Comparison of ENCODE assay signal across 8 cellular contexts in genomic region chr22:39343259-39344045, GRCh38. TPM values are rescaled to one million over a fixed set of nuclear protein-coding genes. Genes with fewer than 3 reads are reported as not detected.
DNase-seq lines count a peak whose midpoint lies in the region; ATAC-seq and TF ChIP-seq lines count a peak whose summit lies in the region.

No MANE protein-coding gene starts in this region.

- H3K27me3 ChIP-seq in GM23248 (replicated peaks; ENCODE audit: insufficient read depth) (no peaks in the 10 kb centered on the region), testis (no peaks in the 10 kb centered on the region)

- H3K4me1 ChIP-seq in GM23248 (ENCODE audit: insufficient read depth) (no peaks in the 10 kb centered on the region), testis (no peaks in the 10 kb centered on the region)

- H3K4me3 Mint-ChIP-seq in naive B cell, result peak overlapping the region in 1 of 8 donors; percentile 21

- peaks cover 0 to 10% (median 9%) of the 10 kb centered on the region in 3 donors for H3K27me3 Mint-ChIP-seq in naive B cell

- WGBS in GM23248 (ENCODE audit: low coverage in 1 of 2, low lambda C conversion rate in 2 of 2, missing lambda C conversion rate in 2 of 2), 2 experiments, result 19 to 20% methylated on average over 15 of the region's 15 CpGs
- WGBS in testis, 2 donors, result 45% methylated on average over 15 of the region's 15 CpGs

- no peak for TF ChIP-seq POLR2A in testis (IDR thresholded peaks at IDR 0.05)

- no peaks in the 10 kb centered on the region for H3K9me2 ChIP-seq in GM23248 (ENCODE audit: insufficient read depth)

- peak overlapping the region in 1 of 6 donors; percentile 61 for H3K27ac Mint-ChIP-seq in naive B cell

- in situ Hi-C loops in GM23248 (cut with MboI), result no loop called here

- TF ChIP-seq CTCF in AG09309 (IDR thresholded peaks at IDR 0.05; ENCODE audit: control insufficient read depth, insufficient read depth, low read depth, low read length, missing control alignments), result peak; percentile 93
- peak; percentile 91 for TF ChIP-seq CTCF in epithelial cell of proximal tubule (conservative IDR thresholded peaks at IDR 0.05; ENCODE audit: low read depth, low read length)
- peak; percentile 11 to 56 (median 55) for TF ChIP-seq CTCF in testis (IDR thresholded peaks at IDR 0.05)

- H3K27ac ChIP-seq in GM23248 (no peak overlapping the region), testis (no peak overlapping the region)

- intact Hi-C loops in testis (cut with DNase I; ENCODE audit: low total_unique reads), result no loop called here

- H3K4me3 ChIP-seq in AG09309 (ENCODE audit: control insufficient read depth, low read depth, low read length) (no peak overlapping the region), GM23248 (no peak overlapping the region), epithelial cell of proximal tubule (ENCODE audit: low read depth, low read length) (no peak overlapping the region), testis (no peak overlapping the region)

- H3K9me3 ChIP-seq in GM23248 (ENCODE audit: low read depth) (no peaks in the 10 kb centered on the region), testis (no peaks in the 10 kb centered on the region)

- no peaks in the 10 kb centered on the region for H3K36me3 Mint-ChIP-seq in naive B cell

- H3K79me2 ChIP-seq in GM23248 (ENCODE audit: insufficient read depth), result no peaks in the 10 kb centered on the region

- H2AFZ ChIP-seq in GM23248, result no peak overlapping the region

- no peaks in the 10 kb centered on the region for H3K36me3 ChIP-seq in GM23248 (ENCODE audit: low read depth)
- H3K36me3 ChIP-seq in testis (ENCODE audit: low read depth, missing control alignments), result no peaks in the 10 kb centered on the region

- peak; percentile 89 to 97 for ATAC-seq in naive B cell (ENCODE audit: low read depth in 2 of 2)

- H3K9me3 Mint-ChIP-seq in naive B cell, result no peaks in the 10 kb centered on the region

- no peaks in the 10 kb centered on the region for H3F3A ChIP-seq in GM23248 (ENCODE audit: insufficient read depth)

- no peaks in the 10 kb centered on the region for H4K20me1 ChIP-seq in GM23248 (ENCODE audit: insufficient read depth)

- no peak overlapping the region for H3K9ac ChIP-seq in GM23248

- no peak overlapping the region for H3K4me2 ChIP-seq in GM23248 (ENCODE audit: unreplicated experiment)

- DNase-seq in AG09309 (ENCODE audit: low read depth), result no peak
- DNase-seq in GM23248, result peak; percentile 77
- peak; percentile 80 to 82 for DNase-seq in NOMO-1 (lab: John Stamatoyannopoulos, UW; ENCODE audit: unreplicated experiment in 2 of 2)
- DNase-seq in activated T-cell treated with anti-CD3 and anti-CD28 coated beads for 1 hour (ENCODE audit: low read depth), result peak; percentile 41
- no peak for DNase-seq in epithelial cell of proximal tubule (ENCODE audit: low read depth)
- peak; percentile 52 for DNase-seq in naive B cell
- peak; percentile 72 for DNase-seq in testis
- DNase-seq in GOT3 (lab: John Stamatoyannopoulos, UW), result no peak

- H3K4me1 Mint-ChIP-seq in naive B cell, result peaks cover 4 to 7% (median 5%) of the 10 kb centered on the region in 3 donors

RNA-seq across cellular contexts. Expression of gene SYNGR1, which starts 6.3 kb away (rescaled TPM):
- 5.2 and 6.1 TPM in 2 replicates for total RNA-seq in GM23248 (2014; rRNA removed; shearing (Covaris generic))
- 20.3 and 23.2 TPM in 2 replicates for polyA plus RNA-seq in GM23248 (2016; fragmentation: Nextera tagmentation; extraction: Ambion mirVana)
- 4.7 TPM in 2 replicates for total RNA-seq in epithelial cell of proximal tubule
- 10 to 100 TPM in 1 of 6 donors, 1 to 10 TPM in 5; 2.6 to 11.9 (median 4.6) TPM for polyA plus RNA-seq in naive B cell (ENCODE audit: low read depth in 6 of 6)
- 10 to 100 TPM; 20.4 to 32.5 TPM for total RNA-seq in testis
- polyA plus RNA-seq in testis (ENCODE audit: insufficient read depth, low read depth, low replicate concordance), result 46.8 TPM

RNA-seq across cellular contexts. Expression of gene RPL3, which starts 24.0 kb away (rescaled TPM):
- total RNA-seq in GM23248 (2014; rRNA removed; shearing (Covaris generic)), result 1,555 and 2,353 TPM in 2 replicates
- polyA plus RNA-seq in GM23248 (2016; fragmentation: Nextera tagmentation; extraction: Ambion mirVana) (920 and 929 TPM in 2 replicates), naive B cell (ENCODE audit: low read depth in 6 of 6) (1,000 to 10,000 TPM; 2,656 to 3,743 (median 2,840) TPM), testis (ENCODE audit: insufficient read depth, low read depth, low replicate concordance) (2,042 TPM)
- total RNA-seq in epithelial cell of proximal tubule (1,634 and 2,001 TPM in 2 replicates), testis (1,000 to 10,000 TPM; 1,087 to 2,075 TPM)

RNA-seq across cellular contexts. Expression of gene TAB1, which starts 56.1 kb away (rescaled TPM):
- 13.4 and 16.9 TPM in 2 replicates for total RNA-seq in GM23248 (2014; rRNA removed; shearing (Covaris generic))
- polyA plus RNA-seq in GM23248 (2016; fragmentation: Nextera tagmentation; extraction: Ambion mirVana), result 12.1 and 13.9 TPM in 2 replicates
- 11.0 and 17.7 TPM in 2 replicates for total RNA-seq in epithelial cell of proximal tubule
- 1 to 10 TPM; 1.7 to 5.0 (median 3.2) TPM for polyA plus RNA-seq in naive B cell (ENCODE audit: low read depth in 6 of 6)
- total RNA-seq in testis, result 10 to 100 TPM; 29.8 to 35.7 TPM
- polyA plus RNA-seq in testis (ENCODE audit: insufficient read depth, low read depth, low replicate concordance), result 21.9 TPM

Comparison
In these comparisons a context has a peak if more than half of its experiments do, and no peak if none do; other contexts are left out.
1. DNase-seq: peak in GM23248 (single experiment), NOMO-1 (2 of 2), activated T-cell treated with anti-CD3 and anti-CD28 coated beads for 1 hour (single experiment), naive B cell (single experiment) and testis (single experiment); none in AG09309 (single experiment), epithelial cell of proximal tubule (single experiment) and GOT3 (single experiment).
2. Peak in every context shown above with its lines, with median percentiles within 50 percentile points of each other: CTCF ChIP-seq.